ENCODE assay signal across 9 cellular contexts in the genomic region with DNA sequence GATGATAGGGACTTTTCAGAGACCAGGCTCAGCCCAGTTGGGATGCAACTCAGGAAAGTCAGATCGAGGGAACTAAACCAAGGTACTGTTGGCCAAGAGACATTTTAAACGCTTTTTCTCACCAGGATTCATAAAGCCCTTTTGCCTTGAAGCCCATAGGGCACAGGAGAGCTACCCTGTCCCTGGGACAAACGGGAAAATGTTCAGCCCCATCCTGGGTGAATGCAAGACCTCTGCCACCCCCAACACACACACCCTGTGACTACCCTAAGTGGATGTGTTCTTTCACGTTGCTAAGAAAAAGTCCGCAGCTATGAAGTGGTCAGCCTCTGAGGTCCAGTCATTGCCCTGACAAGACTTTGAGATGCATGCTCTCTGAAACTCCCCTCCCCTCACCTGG. TPM values are rescaled to one million over a fixed set of nuclear protein-coding genes. Genes with fewer than 3 reads are reported as not detected.
DNase-seq lines count a peak whose midpoint lies in the region; ATAC-seq and TF ChIP-seq lines count a peak whose summit lies in the region.
"Had no signal": no experiment of that assay in that cellular context is flagged by ENCODE, and none has a peak within 500 bp of the region (broad histone marks: within the 10 kb centered on the region; RNA-seq: fewer than 3 reads in every experiment).

No MANE protein-coding gene starts in this region.

- H2AK9ac ChIP-seq in IMR-90 (replicated peaks; ENCODE audit: low read depth, low read length, poor library complexity) = no peak overlapping the region

- H3K79me1 ChIP-seq in IMR-90 (ENCODE audit: low read depth in 1 of 2, low read length in 2 of 2) = 0 out of 4 replicates have a peak, but pooled peaks cover 0 to 3% of the 10 kb centered on the region in 2 experiments

- no peak overlapping the region; the same call in 1 of the 2 replicates for H3K23ac ChIP-seq in IMR-90 (ENCODE audit: low read depth, low read length)

- POLR2A ChIA-PET in IMR-90 (lab: Charles Lee; ENCODE audit: unreplicated experiment) = no interaction called here

- no peaks in the 10 kb centered on the region for H3K79me2 ChIP-seq in ACC112 (ENCODE audit: control insufficient read depth, insufficient read depth, low read length, unreplicated experiment)

- peak overlapping the region; percentile 12; the same call in 2 of the 3 replicates for H2BK15ac ChIP-seq in IMR-90 (ENCODE audit: low read depth, low read length)

- peaks cover 22% of the 10 kb centered on the region for H3K4me1 ChIP-seq in ACC112 (ENCODE audit: control insufficient read depth, insufficient read depth, low read length, unreplicated experiment)
- H3K4me1 ChIP-seq in IMR-90 (ENCODE audit: control insufficient read depth, insufficient read depth, low read length) = peaks cover 16% of the 10 kb centered on the region

- in situ Hi-C loops in IMR-90 (cut with MboI; ENCODE audit: low sequenced_read_pairs) = no loop called here

- peak overlapping the region; percentile 88; the same call in 1 of the 2 replicates for H3K4me2 ChIP-seq in IMR-90 (ENCODE audit: low read depth, low read length)

- H3K27me3 ChIP-seq in ACC112 (ENCODE audit: insufficient read depth, low read length) (no peaks in the 10 kb centered on the region), IMR-90 (ENCODE audit: control insufficient read depth, insufficient read depth, low read length) (peaks cover 4% of the 10 kb centered on the region), dorsolateral prefrontal cortex (no peaks in the 10 kb centered on the region)

- no peaks in the 10 kb centered on the region for H4K20me1 ChIP-seq in IMR-90 (ENCODE audit: insufficient read depth, low read length)

- BruUV-seq in IMR-90 (replicated peaks; lab: Mats Ljungman, UMichigan) = no TSS peak

- TF ChIP-seq CTCF in IMR-90 (conservative IDR thresholded peaks at IDR 0.05; ENCODE audit: low read depth, low read length) (no peak), dorsolateral prefrontal cortex (IDR thresholded peaks at IDR 0.05 in 54 of 56, conservative IDR thresholded peaks at IDR 0.05 in 2 of 56; ENCODE audit: low read depth in 1 of 56, partially characterized antibody in 56 of 56) (no peak), neural crest cell (conservative IDR thresholded peaks at IDR 0.05) (no peak)

- H3K36me3 ChIP-seq in ACC112 (ENCODE audit: insufficient read depth, low read length) (no peaks in the 10 kb centered on the region), IMR-90 (ENCODE audit: control insufficient read depth, insufficient read depth, low read length) (no peaks in the 10 kb centered on the region)

- peak overlapping the region; percentile 62 for H2BK20ac ChIP-seq in IMR-90 (ENCODE audit: low read depth, low read length)

- peak overlapping the region; percentile 38 to 65; a peak in 2 of 4 replicates for H4K8ac ChIP-seq in IMR-90 (ENCODE audit: low read depth in 2 of 2, low read length in 2 of 2)

- peaks cover 8% of the 10 kb centered on the region; the same call in 1 of the 2 replicates for H3K9me1 ChIP-seq in IMR-90 (ENCODE audit: insufficient read depth, low read length)

- H3K9ac ChIP-seq in IMR-90 (ENCODE audit: low read depth, low read length) = peak overlapping the region; percentile 33; the same call in 1 of the 2 replicates

- no peak overlapping the region for H3K56ac ChIP-seq in IMR-90 (ENCODE audit: extremely low read depth, insufficient read depth, low read length)

- H3K9me3 ChIP-seq in IMR-90 (ENCODE audit: control insufficient read depth, insufficient read depth, low read length) = no peaks in the 10 kb centered on the region

- peak overlapping the region; percentile 35 for H4K91ac ChIP-seq in IMR-90 (ENCODE audit: insufficient read depth, low read depth, low read length)

- no peak overlapping the region for H3K27ac ChIP-seq in ACC112 (ENCODE audit: low read depth, low read length)
- H3K27ac ChIP-seq in IMR-90 (ENCODE audit: insufficient read depth, low read length) = no peak overlapping the region
- H3K27ac ChIP-seq in dorsolateral prefrontal cortex = peak overlapping the region in 49 of 59 donors; percentile 78 to 99 (median 96)

- DNase-seq in IMR-90 (no peak), dorsolateral prefrontal cortex (peak in 1 of 10 donors; percentile 8), neural crest cell (ENCODE audit: low read depth, low spot score) (no peak), DMS114 treated with DMSO at 0.1 percent for 48 hours (lab: John Stamatoyannopoulos, UW; ENCODE audit: unreplicated experiment) (no peak), NCI-H146 (lab: John Stamatoyannopoulos, UW) (no peak)
- DNase-seq in stimulated activated CD4-positive, alpha-beta T cell treated with anti-CD3 and anti-CD28 coated beads, Interleukin-2, amount 100 ng/mL, for 24 hours = no peak
- DNase-seq: DND-41 had no signal

- peak overlapping the region; percentile 21 for H3K4ac ChIP-seq in IMR-90 (ENCODE audit: low read depth, low read length)

- dilution Hi-C loops in IMR-90 (cut with HindIII; ENCODE audit: low sequenced_read_pairs, unreplicated experiment) = no loop called here

- CTCF ChIA-PET in IMR-90 (lab: Yijun Ruan, JAX) = no interaction called here

- H2BK120ac ChIP-seq in IMR-90 (ENCODE audit: low read depth, low read length) = peak overlapping the region; percentile 13

- peak overlapping the region; percentile 62 for H2AK5ac ChIP-seq in IMR-90 (ENCODE audit: low read depth, low read length)

- no peak for TF ChIP-seq RAD21 in IMR-90 (IDR thresholded peaks at IDR 0.05; ENCODE audit: low read length)

- no peak overlapping the region for H3K18ac ChIP-seq in IMR-90 (ENCODE audit: low read depth, low read length)

- TF ChIP-seq POLR2A in IMR-90 (IDR thresholded peaks at IDR 0.05; ENCODE audit: low read depth, low read length) = no peak

- intact Hi-C loops in IMR-90 (cut with micrococcal nuclease) (no loop called here), dorsolateral prefrontal cortex (cut with DNase I) (loop anchor here in 1 of 2 donors (10.0 kb wide), 2 partner anchors 46 to 54 kb away; a partner anchor contains a TSS)

- H3K36me3 Mint-ChIP-seq in neural crest cell (ENCODE audit: low read depth) = no peaks in the 10 kb centered on the region

- H3K27ac Mint-ChIP-seq in neural crest cell (ENCODE audit: unreplicated experiment) = peak overlapping the region; percentile 73

- no peak overlapping the region for H3K4me3 Mint-ChIP-seq in neural crest cell

- H2AFZ ChIP-seq in ACC112 (ENCODE audit: low read length, unreplicated experiment) (no peak overlapping the region), IMR-90 (replicated peaks; ENCODE audit: low read length, poor library complexity) (peak overlapping the region; percentile 93)

- ATAC-seq in IMR-90 (ENCODE audit: low read depth) = no peak
- ATAC-seq in GM18520 (IDR thresholded peaks at IDR 0.05; ENCODE audit: unreplicated experiment) = no peak

- no peak overlapping the region for H4K5ac ChIP-seq in IMR-90 (ENCODE audit: low read depth, low read length)

- no peaks in the 10 kb centered on the region for H3K27me3 Mint-ChIP-seq in neural crest cell (ENCODE audit: low read depth)

- peaks cover 49% of the 10 kb centered on the region for H3K4me1 Mint-ChIP-seq in neural crest cell

- no peak overlapping the region for H2BK5ac ChIP-seq in IMR-90 (ENCODE audit: low read depth, low read length, poor library complexity, severe bottlenecking)

- H3K9me3 Mint-ChIP-seq in neural crest cell = no peaks in the 10 kb centered on the region

- H3K4me3 ChIP-seq in ACC112 (ENCODE audit: low read depth, low read length) = peak overlapping the region; percentile 71
- no peak overlapping the region for H3K4me3 ChIP-seq in IMR-90 (ENCODE audit: insufficient read depth, low read depth, low read length)
- peak overlapping the region in 45 of 59 donors; percentile 24 to 70 (median 53) for H3K4me3 ChIP-seq in dorsolateral prefrontal cortex

- no CpG with 5 or more reads among the region's 5 CpGs for WGBS in IMR-90 (ENCODE audit: extremely low coverage in 2 of 2, insufficient read length in 1 of 2), 2 experiments

- peak overlapping the region; percentile 69 for H3K14ac ChIP-seq in IMR-90 (replicated peaks; ENCODE audit: low read depth, low read length)

TF ChIP-seq in IMR-90, 13 proteins besides CTCF, POLR2A, EP300 and RAD21:
- TF ChIP-seq, protein P1, sequence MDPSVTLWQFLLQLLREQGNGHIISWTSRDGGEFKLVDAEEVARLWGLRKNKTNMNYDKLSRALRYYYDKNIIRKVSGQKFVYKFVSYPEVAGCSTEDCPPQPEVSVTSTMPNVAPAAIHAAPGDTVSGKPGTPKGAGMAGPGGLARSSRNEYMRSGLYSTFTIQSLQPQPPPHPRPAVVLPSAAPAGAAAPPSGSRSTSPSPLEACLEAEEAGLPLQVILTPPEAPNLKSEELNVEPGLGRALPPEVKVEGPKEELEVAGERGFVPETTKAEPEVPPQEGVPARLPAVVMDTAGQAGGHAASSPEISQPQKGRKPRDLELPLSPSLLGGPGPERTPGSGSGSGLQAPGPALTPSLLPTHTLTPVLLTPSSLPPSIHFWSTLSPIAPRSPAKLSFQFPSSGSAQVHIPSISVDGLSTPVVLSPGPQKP (IDR thresholded peaks at IDR 0.05; ENCODE audit: borderline replicate concordance, low read depth, low read length) = no peak
- TF ChIP-seq FOS (IDR thresholded peaks at IDR 0.05; ENCODE audit: low read depth, low read length) (no peak), MAFK (IDR thresholded peaks at IDR 0.05; ENCODE audit: low read depth, low read length) (no peak), CHD1 (IDR thresholded peaks at IDR 0.05; ENCODE audit: low read depth, low read length) (no peak), RFX5 (IDR thresholded peaks at IDR 0.05; ENCODE audit: low read depth, low read length) (no peak), BHLHE40 (IDR thresholded peaks at IDR 0.05; ENCODE audit: low read depth, low read length) (no peak), SMC3 (IDR thresholded peaks at IDR 0.05; ENCODE audit: low read depth, low read length) (no peak), CEBPB (IDR thresholded peaks at IDR 0.05; ENCODE audit: low read depth, low read length) (no peak)
- TF ChIP-seq, protein P2, sequence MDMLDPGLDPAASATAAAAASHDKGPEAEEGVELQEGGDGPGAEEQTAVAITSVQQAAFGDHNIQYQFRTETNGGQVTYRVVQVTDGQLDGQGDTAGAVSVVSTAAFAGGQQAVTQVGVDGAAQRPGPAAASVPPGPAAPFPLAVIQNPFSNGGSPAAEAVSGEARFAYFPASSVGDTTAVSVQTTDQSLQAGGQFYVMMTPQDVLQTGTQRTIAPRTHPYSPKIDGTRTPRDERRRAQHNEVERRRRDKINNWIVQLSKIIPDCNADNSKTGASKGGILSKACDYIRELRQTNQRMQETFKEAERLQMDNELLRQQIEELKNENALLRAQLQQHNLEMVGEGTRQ (IDR thresholded peaks at IDR 0.05; ENCODE audit: low read depth, low read length) = no peak

RNA-seq across cellular contexts. Expression of a gene that starts 58.4 kb away (rescaled TPM):
- total RNA-seq in IMR-90 (2012; rRNA removed) = 0.72 and 0.83 TPM in 2 replicates
- polyA plus RNA-seq in IMR-90 (2012; rRNA removed) = 1.3 and 1.4 TPM in 2 replicates
- 0.87 and 1.7 TPM in 2 replicates for polyA plus RNA-seq in IMR-90 (2012; cell fraction: cytosol; rRNA removed)
- 1.9 and 2.6 TPM in 2 replicates for polyA plus RNA-seq in IMR-90 (2012; cell fraction: nucleus; rRNA removed; ENCODE audit: low replicate concordance)
- total RNA-seq in dorsolateral prefrontal cortex = 100 to 1,000 TPM in 108 of 120 experiments, 10 to 100 TPM in 12; 68.5 to 431 (median 142) TPM
- total RNA-seq in neural crest cell = 12.7 and 13.7 TPM in 2 replicates

Comparison
In these comparisons a context has a peak if more than half of its experiments do, and no peak if none do; other contexts are left out.
1. H3K27ac ChIP-seq: peak in dorsolateral prefrontal cortex (49 of 59); none in ACC112 (single experiment) and IMR-90 (single experiment).